18 cellular contexts compared by ENCODE assay signal in genomic region chr2:201470821-201471731, GRCh38. TPM values are rescaled to one million over a fixed set of nuclear protein-coding genes. Genes with fewer than 3 reads are reported as not detected.
A peak's percentile ranks its signal among the peaks of the same experiment; 100 is the strongest.
DNase-seq lines count a peak whose midpoint lies in the region; ATAC-seq and TF ChIP-seq lines count a peak whose summit lies in the region.
"Had no signal": no experiment of that assay in that cellular context is flagged by ENCODE, and none has a peak within 500 bp of the region (broad histone marks: within the 10 kb centered on the region; RNA-seq: fewer than 3 reads in every experiment).

No MANE protein-coding gene starts in this region.

- H3K27me3 Mint-ChIP-seq in activated naive CD4-positive, alpha-beta T cell treated with anti-CD3 and anti-CD28 coated beads, Interleukin-2, amount 50 U/mL, for 24 hours, result no peaks in the 10 kb centered on the region
- H3K27me3 Mint-ChIP-seq: brain; CD4-positive, CD25-positive, alpha-beta regulatory T cell; natural killer cell treated with Interleukin-12 subunit alpha and Interleukin-12 subunit beta and Interleukin-15 and Interleukin-18, amount 100 ng/mL, for 72 hours; stimulated activated naive B cell treated with anti-CD40 and anti-IgM and Interleukin-4, amounts not matched to agents 10 μg/mL and 1 μg/mL and 100 μg/mL, for 72 hours had no signal

- no peaks in the 10 kb centered on the region for H3K9me3 ChIP-seq in adrenal gland (replicated peaks in 1 of 3)
- H3K9me3 ChIP-seq: left lung, SJSA1 had no signal

- no peak overlapping the region for H3K4me3 Mint-ChIP-seq in activated naive CD4-positive, alpha-beta T cell treated with anti-CD3 and anti-CD28 coated beads, Interleukin-2, amount 50 U/mL, for 24 hours
- H3K4me3 Mint-ChIP-seq: brain; CD4-positive, CD25-positive, alpha-beta regulatory T cell; natural killer cell treated with Interleukin-12 subunit alpha and Interleukin-12 subunit beta and Interleukin-15 and Interleukin-18, amount 100 ng/mL, for 72 hours; stimulated activated naive B cell treated with anti-CD40 and anti-IgM and Interleukin-4, amounts not matched to agents 10 μg/mL and 1 μg/mL and 100 μg/mL, for 72 hours had no signal

- H3K36me3 Mint-ChIP-seq in activated naive CD4-positive, alpha-beta T cell treated with anti-CD3 and anti-CD28 coated beads, Interleukin-2, amount 50 U/mL, for 24 hours, result peaks cover 41% of the 10 kb centered on the region

- no peak overlapping the region for H3K4me3 ChIP-seq in adrenal gland
- H3K4me3 ChIP-seq in fibroblast of villous mesenchyme (ENCODE audit: low read depth, low read length), result no peak overlapping the region
- H3K4me3 ChIP-seq: hepatocyte, left lung, SJSA1 had no signal

- peak in 3 of 6 experiments; percentile 27 to 35 (median 29) for TF ChIP-seq CTCF in adrenal gland (IDR thresholded peaks at IDR 0.05)
- no peak for TF ChIP-seq CTCF in fibroblast of villous mesenchyme (IDR thresholded peaks at IDR 0.05; ENCODE audit: insufficient read depth, low read depth, low read length)

- peaks cover 0 to 72% of the 10 kb centered on the region in 2 donors for H3K36me3 ChIP-seq in adrenal gland (replicated peaks in 1 of 2)

- no peak for ATAC-seq in GM21526 (IDR thresholded peaks at IDR 0.05; ENCODE audit: low FRiP score, unreplicated experiment)
- ATAC-seq: left lung; natural killer cell treated with Interleukin-12 subunit alpha and Interleukin-12 subunit beta and Interleukin-15 and Interleukin-18, amount 100 ng/mL, for 72 hours; sciatic nerve; stimulated activated naive B cell treated with anti-CD40 and anti-IgM and Interleukin-4, amounts not matched to agents 10 μg/mL and 1 μg/mL and 100 μg/mL, for 72 hours had no signal

- peaks cover 0 to 23% of the 10 kb centered on the region in 2 donors for H3K4me1 ChIP-seq in adrenal gland (replicated peaks in 1 of 2)
- H3K4me1 ChIP-seq: left lung, SJSA1 had no signal

- H3K27ac ChIP-seq in adrenal gland, result peak overlapping the region in 1 of 5 donors; percentile 18
- H3K27ac ChIP-seq: hepatocyte, left lung, SJSA1 had no signal

- TF ChIP-seq POLR2A in adrenal gland (IDR thresholded peaks at IDR 0.05), result no peak

- H3K27me3 ChIP-seq in adrenal gland, result no peaks in the 10 kb centered on the region
- H3K27me3 ChIP-seq: hepatocyte, left lung, SJSA1 had no signal

- no peak for DNase-seq in activated naive CD4-positive, alpha-beta T cell (lab: John Stamatoyannopoulos, UW)
- DNase-seq in adrenal gland (peak in 4 of 7 donors; percentile 34 to 59 (median 46)), fibroblast of villous mesenchyme (ENCODE audit: low read depth) (peak; percentile 11), retina (peak; percentile 34), SKM-1 (lab: John Stamatoyannopoulos, UW; ENCODE audit: unreplicated experiment) (no peak), GM19240 (ENCODE audit: insufficient read length, low spot score) (no peak)
- DNase-seq: activated effector memory CD4-positive, alpha-beta T cell treated with anti-CD3 and anti-CD28 coated beads, Interleukin-2, amount 50 U/mL, for 16 hours; left lung; MM.1S; stimulated activated naive B cell treated with anti-CD40 and anti-IgM and Interleukin-4, amounts not matched to agents 10 μg/mL and 1 μg/mL and 100 μg/mL, for 72 hours had no signal

- no peaks in the 10 kb centered on the region for H3K9me3 Mint-ChIP-seq in activated naive CD4-positive, alpha-beta T cell treated with anti-CD3 and anti-CD28 coated beads, Interleukin-2, amount 50 U/mL, for 24 hours
- H3K9me3 Mint-ChIP-seq: brain; CD4-positive, CD25-positive, alpha-beta regulatory T cell; natural killer cell treated with Interleukin-12 subunit alpha and Interleukin-12 subunit beta and Interleukin-15 and Interleukin-18, amount 100 ng/mL, for 72 hours; stimulated activated naive B cell treated with anti-CD40 and anti-IgM and Interleukin-4, amounts not matched to agents 10 μg/mL and 1 μg/mL and 100 μg/mL, for 72 hours had no signal

- peak overlapping the region; percentile 13 for H3K27ac Mint-ChIP-seq in activated naive CD4-positive, alpha-beta T cell treated with anti-CD3 and anti-CD28 coated beads, Interleukin-2, amount 50 U/mL, for 24 hours
- H3K27ac Mint-ChIP-seq: CD4-positive, CD25-positive, alpha-beta regulatory T cell; natural killer cell treated with Interleukin-12 subunit alpha and Interleukin-12 subunit beta and Interleukin-15 and Interleukin-18, amount 100 ng/mL, for 72 hours had no signal

- intact Hi-C loops in adrenal gland (cut with DNase I), result loop anchor here in 1 of 2 donors (10.0 kb wide), 1 partner anchor 174 kb away; the partner anchor contains the start of gene TMEM237

- peaks cover 10% of the 10 kb centered on the region for H3K4me1 Mint-ChIP-seq in activated naive CD4-positive, alpha-beta T cell treated with anti-CD3 and anti-CD28 coated beads, Interleukin-2, amount 50 U/mL, for 24 hours

- WGBS in adrenal gland, 4 donors, result 62 to 77% (median 66%) methylated on average over 9 of the region's 9 CpGs

RNA-seq across cellular contexts. Expression of gene STRADB, which starts 19.5 kb away (rescaled TPM):
- total RNA-seq in adrenal gland (100 to 1,000 TPM in 3 of 8 donors, 10 to 100 TPM in 5; 51.2 to 154 (median 97.6) TPM), fibroblast of villous mesenchyme (37.4 and 55.7 TPM in 2 replicates)
- polyA plus RNA-seq in adrenal gland, result 10 to 100 TPM; 65.1 to 94.4 (median 81.4) TPM

RNA-seq across cellular contexts. Expression of gene TRAK2, which starts 19.8 kb away (rescaled TPM):
- total RNA-seq in adrenal gland (10 to 100 TPM; 40.1 to 66.9 (median 49.9) TPM), fibroblast of villous mesenchyme (46.4 and 51.0 TPM in 2 replicates)
- 10 to 100 TPM; 17.6 to 36.8 (median 35.6) TPM for polyA plus RNA-seq in adrenal gland

Comparison
In these comparisons a context has a peak if more than half of its experiments do, and no peak if none do; other contexts are left out.
1. DNase-seq: peak in adrenal gland (4 of 7), fibroblast of villous mesenchyme (single experiment) and retina (single experiment); none in activated naive CD4-positive, alpha-beta T cell (0 of 4), SKM-1 (single experiment) and GM19240 (single experiment).